14 cellular contexts compared by ENCODE assay signal in the genomic region with DNA sequence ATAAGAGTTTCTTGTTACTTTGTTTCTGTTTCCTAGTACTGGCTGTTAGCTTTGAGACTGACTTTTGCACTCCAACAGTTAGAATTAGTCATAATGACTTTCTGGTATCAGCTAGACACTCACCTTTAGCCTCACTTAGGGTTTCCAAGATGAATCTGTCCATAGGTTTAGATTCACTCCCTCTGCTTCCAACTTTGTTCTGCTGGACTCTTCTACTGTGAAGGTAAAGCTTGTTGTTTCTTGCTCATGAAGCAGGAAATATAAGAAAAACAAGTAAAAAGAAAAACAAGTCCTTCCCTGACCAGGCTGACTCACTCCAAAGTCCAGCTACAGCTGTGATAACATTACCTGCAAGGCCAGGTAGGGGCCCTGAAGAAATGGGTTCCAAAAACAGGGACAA.
DNase-seq lines count a peak whose midpoint lies in the region; ATAC-seq and TF ChIP-seq lines count a peak whose summit lies in the region.
"Had no signal": no experiment of that assay in that cellular context is flagged by ENCODE, and none has a peak within 500 bp of the region (broad histone marks: within the 10 kb centered on the region; RNA-seq: fewer than 3 reads in every experiment).

No MANE protein-coding gene starts in this region.

- intact Hi-C loops in stomach (cut with DNase I; ENCODE audit: low total_unique reads), result no loop called here
- intact Hi-C loops in uterus (cut with DNase I; ENCODE audit: low total_unique reads), result no loop called here

- peak; percentile 31 for ATAC-seq in HG03565 (IDR thresholded peaks at IDR 0.05; ENCODE audit: unreplicated experiment)
- ATAC-seq: SK-N-SH treated with all-trans-retinoic acid at 6 μM for 48 hours had no signal

- no peaks in the 10 kb centered on the region for H3K36me3 ChIP-seq in CD8-positive, alpha-beta memory T cell (ENCODE audit: insufficient read depth, low read length)
- H3K36me3 ChIP-seq in trophoblast cell (ENCODE audit: control insufficient read depth in 1 of 2, insufficient read depth in 2 of 2, low read length in 2 of 2) (peaks cover 0 to 4% of the 10 kb centered on the region in 2 experiments), stomach (no peaks in the 10 kb centered on the region), uterus (no peaks in the 10 kb centered on the region)
- H3K36me3 ChIP-seq: brain microvascular endothelial cell had no signal

- H2AFZ ChIP-seq in trophoblast cell (ENCODE audit: insufficient read depth, low read length, poor library complexity), result no peak overlapping the region

- H3K4me3 Mint-ChIP-seq in CD8-positive, alpha-beta memory T cell, result peak overlapping the region in 2 of 7 donors; percentile 94 to 96

- H3K9ac ChIP-seq in trophoblast cell (ENCODE audit: low read length), result no peak overlapping the region

- H3K27me3 ChIP-seq in CD8-positive, alpha-beta memory T cell (ENCODE audit: insufficient read depth, low read length, poor library complexity, severe bottlenecking), result no peaks in the 10 kb centered on the region
- H3K27me3 ChIP-seq in trophoblast cell (ENCODE audit: insufficient read depth, low read length) (no peaks in the 10 kb centered on the region), stomach (no peaks in the 10 kb centered on the region), uterus (no peaks in the 10 kb centered on the region)
- H3K27me3 ChIP-seq: brain microvascular endothelial cell had no signal

- peaks cover 54% of the 10 kb centered on the region for H3K4me1 ChIP-seq in CD8-positive, alpha-beta memory T cell (ENCODE audit: insufficient read depth, low read length)
- H3K4me1 ChIP-seq in trophoblast cell (ENCODE audit: control insufficient read depth in 1 of 2, insufficient read depth in 2 of 2, low read length in 2 of 2), result peaks cover 17 to 26% of the 10 kb centered on the region in 2 experiments
- peaks cover 0 to 40% (median 0%) of the 10 kb centered on the region in 4 donors for H3K4me1 ChIP-seq in stomach
- H3K4me1 ChIP-seq in uterus, result no peaks in the 10 kb centered on the region

- no peak for TF ChIP-seq POLR2A in stomach (IDR thresholded peaks at IDR 0.05)
- TF ChIP-seq POLR2A in uterus (IDR thresholded peaks at IDR 0.05), result no peak

- no peak overlapping the region for H2AK5ac ChIP-seq in trophoblast cell (ENCODE audit: low read length)

- no peak overlapping the region for H2BK12ac ChIP-seq in trophoblast cell (ENCODE audit: low read length)

- H3K36me3 Mint-ChIP-seq in CD8-positive, alpha-beta memory T cell, result peaks cover 0 to 16% (median 0%) of the 10 kb centered on the region in 3 donors

- TF ChIP-seq EP300 in stomach (IDR thresholded peaks at IDR 0.05), result no peak

- peaks cover 0 to 66% (median 0%) of the 10 kb centered on the region in 3 donors for H3K4me1 Mint-ChIP-seq in CD8-positive, alpha-beta memory T cell

- no peak overlapping the region for H4K12ac ChIP-seq in trophoblast cell (ENCODE audit: low read depth, low read length)

- TF ChIP-seq CTCF in choroid plexus epithelial cell (conservative IDR thresholded peaks at IDR 0.05; ENCODE audit: low read depth, low read length), result no peak
- no peak for TF ChIP-seq CTCF in stomach (IDR thresholded peaks at IDR 0.05)
- TF ChIP-seq CTCF in uterus (IDR thresholded peaks at IDR 0.05), result no peak

- H3K27me3 Mint-ChIP-seq in CD8-positive, alpha-beta memory T cell, result no peaks in the 10 kb centered on the region

- CTCF ChIA-PET in CD8-positive, alpha-beta memory T cell (lab: Charles Lee), result no interaction called here

- H3K27ac ChIP-seq in CD8-positive, alpha-beta memory T cell (ENCODE audit: low read depth, low read length), result peak overlapping the region; percentile 38
- H3K27ac ChIP-seq in trophoblast cell (ENCODE audit: low read depth, low read length), result peak overlapping the region; percentile 88
- H3K27ac ChIP-seq in stomach, result peak overlapping the region in 2 of 5 donors; percentile 82 to 89
- H3K27ac ChIP-seq in uterus, result no peak overlapping the region
- H3K27ac ChIP-seq: brain microvascular endothelial cell had no signal

- DNase-seq in CD8-positive, alpha-beta memory T cell, result no peak
- DNase-seq in choroid plexus epithelial cell (ENCODE audit: low read depth) (peak; percentile 14), trophoblast cell (peak in 1 of 2 donors; percentile 45), anterior cingulate cortex (lab: John Stamatoyannopoulos, UW) (no peak), stomach (no peak), uterus (no peak), occipital lobe (lab: John Stamatoyannopoulos, UW) (no peak)
- DNase-seq: brain microvascular endothelial cell; islet precursor cell; NCI-H1048; NCI-H748 treated with DMSO at 0.1 percent for 48 hours; stimulated activated CD4-positive, alpha-beta T cell treated with anti-CD3 and anti-CD28 coated beads, Interleukin-2, amount 100 ng/mL, for 48 hours had no signal

- H3K9me3 Mint-ChIP-seq in CD8-positive, alpha-beta memory T cell, result no peaks in the 10 kb centered on the region

- H2BK120ac ChIP-seq in trophoblast cell (ENCODE audit: insufficient read depth, low read length, poor library complexity), result no peak overlapping the region

- no peak overlapping the region for H3K18ac ChIP-seq in trophoblast cell (ENCODE audit: low read length)

- H3K79me1 ChIP-seq in trophoblast cell (ENCODE audit: low read length), result peaks cover 22% of the 10 kb centered on the region

- H3K14ac ChIP-seq in trophoblast cell (ENCODE audit: low read length), result no peak overlapping the region

- POLR2A ChIA-PET in CD8-positive, alpha-beta memory T cell (lab: Charles Lee), result interaction anchor here (0.7 kb wide), 1 partner anchor 66 kb away, joined by 3 read pairs; no protein-coding TSS in a partner anchor

- no peaks in the 10 kb centered on the region for H3K9me3 ChIP-seq in CD8-positive, alpha-beta memory T cell (ENCODE audit: low read length)
- no peaks in the 10 kb centered on the region for H3K9me3 ChIP-seq in trophoblast cell (ENCODE audit: insufficient read depth, low read depth, low read length)
- no peaks in the 10 kb centered on the region for H3K9me3 ChIP-seq in stomach
- H3K9me3 ChIP-seq in uterus, result no peaks in the 10 kb centered on the region

- peak overlapping the region in 2 of 8 donors; percentile 85 to 97 for H3K27ac Mint-ChIP-seq in CD8-positive, alpha-beta memory T cell

- H3K4ac ChIP-seq in trophoblast cell (ENCODE audit: low read depth, low read length), result no peak overlapping the region

- H3K4me2 ChIP-seq in trophoblast cell (ENCODE audit: low read length), result no peak overlapping the region

- peaks cover 11% of the 10 kb centered on the region for H3K79me2 ChIP-seq in trophoblast cell (ENCODE audit: control insufficient read depth, insufficient read depth, low read length, poor library complexity)

- no peak overlapping the region for H2BK5ac ChIP-seq in trophoblast cell (ENCODE audit: low read depth, low read length, poor library complexity)

- no peak overlapping the region for H4K91ac ChIP-seq in trophoblast cell (ENCODE audit: low read depth, low read length)

- no peak overlapping the region for H4K8ac ChIP-seq in trophoblast cell (ENCODE audit: low read depth, low read length)

- H3K4me3 ChIP-seq in CD8-positive, alpha-beta memory T cell (ENCODE audit: low read length), result peak overlapping the region; percentile 88
- no peak overlapping the region for H3K4me3 ChIP-seq in choroid plexus epithelial cell (ENCODE audit: low read depth, low read length)
- H3K4me3 ChIP-seq in trophoblast cell (ENCODE audit: low read depth, low read length), result no peak overlapping the region
- H3K4me3 ChIP-seq in stomach, result peak overlapping the region in 1 of 4 donors; percentile 42
- H3K4me3 ChIP-seq in uterus, result no peak overlapping the region

- H3K23ac ChIP-seq in trophoblast cell (ENCODE audit: low read length), result no peak overlapping the region

Comparison
In these comparisons a context has a peak if more than half of its experiments do, and no peak if none do; other contexts are left out.
1. H3K27ac ChIP-seq: peak in CD8-positive, alpha-beta memory T cell (single experiment) and trophoblast cell (single experiment); none in uterus (0 of 2).